9 cellular contexts compared by ENCODE assay signal in genomic region chr9:74498616-74499095, GRCh38. TPM values are rescaled to one million over a fixed set of nuclear protein-coding genes. Genes with fewer than 3 reads are reported as not detected.
A peak's percentile ranks its signal among the peaks of the same experiment; 100 is the strongest.
DNase-seq lines count a peak whose midpoint lies in the region; ATAC-seq and TF ChIP-seq lines count a peak whose summit lies in the region.
"Had no signal": no experiment of that assay in that cellular context is flagged by ENCODE, and none has a peak within 500 bp of the region (broad histone marks: within the 10 kb centered on the region; RNA-seq: fewer than 3 reads in every experiment).

No MANE protein-coding gene starts in this region.

- peaks cover 8 to 35% (median 19%) of the 10 kb centered on the region in 10 experiments; a peak in 17 of 20 replicates for H3K4me1 ChIP-seq in BLaER1 treated with 17β-estradiol and CSF1 and Interleukin-3, amounts not matched to agents 10 nM and 100 nM
- H3K4me1 ChIP-seq in NT2/D1 (ENCODE audit: insufficient read depth, insufficient read length), result peaks cover 8% of the 10 kb centered on the region
- H3K4me1 ChIP-seq in esophagus muscularis mucosa, result peaks cover 11 to 47% (median 40%) of the 10 kb centered on the region in 4 donors
- peaks cover 13% of the 10 kb centered on the region for H3K4me1 ChIP-seq in neuron (ENCODE audit: insufficient read depth, low read length)

- peak overlapping the region; percentile 96 for H2AFZ ChIP-seq in neuron (ENCODE audit: low read depth, low read length)

- peaks cover 0 to 5% (median 0%) of the 10 kb centered on the region in 11 experiments; a peak in 2 of 22 replicates for H3K27me3 ChIP-seq in BLaER1 treated with 17β-estradiol and CSF1 and Interleukin-3, amounts not matched to agents 10 nM and 100 nM
- H3K27me3 ChIP-seq in NT2/D1 (ENCODE audit: insufficient read depth, insufficient read length) (peaks cover 81% of the 10 kb centered on the region), esophagus muscularis mucosa (peaks cover 0 to 54% (median 20%) of the 10 kb centered on the region in 4 donors), neuron (ENCODE audit: insufficient read depth, low read length) (peaks cover 31% of the 10 kb centered on the region)

- peak overlapping the region; percentile 63 to 92 (median 87) for H3K4me3 ChIP-seq in BLaER1 treated with 17β-estradiol and CSF1 and Interleukin-3, amounts not matched to agents 10 nM and 100 nM
- peak overlapping the region; percentile 63 for H3K4me3 ChIP-seq in NT2/D1 (ENCODE audit: insufficient read length, low read depth)
- peak overlapping the region; percentile 54 to 66 (median 63) for H3K4me3 ChIP-seq in esophagus muscularis mucosa
- peak overlapping the region; percentile 55 for H3K4me3 ChIP-seq in neuron (ENCODE audit: low read length)

- no peak for TF ChIP-seq CTCF in esophagus muscularis mucosa (IDR thresholded peaks at IDR 0.05)

- intact Hi-C loops in esophagus muscularis mucosa (cut with DNase I), result no loop called here

- H3K9ac ChIP-seq in BLaER1 treated with 17β-estradiol and CSF1 and Interleukin-3, amounts not matched to agents 10 nM and 100 nM, result peak overlapping the region; percentile 64 to 94 (median 87)
- H3K9ac ChIP-seq in NT2/D1 (ENCODE audit: insufficient read length, low read depth), result peak overlapping the region; percentile 77

- DNase-seq in NT2/D1 (ENCODE audit: low read depth, low spot score) (no peak), esophagus muscularis mucosa (ENCODE audit: extremely low spot score) (no peak)
- DNase-seq in stimulated activated naive CD4-positive, alpha-beta T cell (lab: John Stamatoyannopoulos, UW), result no peak
- DNase-seq: NCI-H2081 treated with DMSO at 0.1 percent for 48 hours had no signal

- 1% methylated on average over 22 of the region's 34 CpGs for WGBS in esophagus muscularis mucosa

- TF ChIP-seq POLR2A in esophagus muscularis mucosa (IDR thresholded peaks at IDR 0.05; ENCODE audit: low read depth), result no peak

- peak overlapping the region; percentile 89 to 99 (median 94) for H3K4me2 ChIP-seq in BLaER1 treated with 17β-estradiol and CSF1 and Interleukin-3, amounts not matched to agents 10 nM and 100 nM

- H4K20me1 ChIP-seq in BLaER1 treated with 17β-estradiol and CSF1 and Interleukin-3, amounts not matched to agents 10 nM and 100 nM, result peaks cover 0 to 31% (median 0%) of the 10 kb centered on the region in 11 experiments; a peak in 7 of 22 replicates

- no peak for TF ChIP-seq EP300 in esophagus muscularis mucosa (IDR thresholded peaks at IDR 0.05)

- peak overlapping the region in 10 of 11 experiments; percentile 41 to 93 (median 88); a peak in 21 of 22 replicates for H3K27ac ChIP-seq in BLaER1 treated with 17β-estradiol and CSF1 and Interleukin-3, amounts not matched to agents 10 nM and 100 nM
- H3K27ac ChIP-seq in esophagus muscularis mucosa (replicated peaks in 1 of 4), result no peak overlapping the region

- no peaks in the 10 kb centered on the region for H3K9me3 ChIP-seq in BLaER1 treated with 17β-estradiol and CSF1 and Interleukin-3, amounts not matched to agents 10 nM and 100 nM (replicated peaks in 1 of 11)
- H3K9me3 ChIP-seq in NT2/D1 (ENCODE audit: insufficient read depth, low read length) (no peaks in the 10 kb centered on the region), esophagus muscularis mucosa (no peaks in the 10 kb centered on the region), neuron (ENCODE audit: low read length) (no peaks in the 10 kb centered on the region)

- ATAC-seq in GM21526 (IDR thresholded peaks at IDR 0.05; ENCODE audit: low FRiP score, unreplicated experiment) (no peak), HG02852 (IDR thresholded peaks at IDR 0.05; ENCODE audit: unreplicated experiment) (no peak), GM18502 (IDR thresholded peaks at IDR 0.05; ENCODE audit: poor library complexity, unreplicated experiment) (no peak)

- peaks cover 0 to 4% (median 0%) of the 10 kb centered on the region in 11 experiments; a peak in 2 of 22 replicates for H3K36me3 ChIP-seq in BLaER1 treated with 17β-estradiol and CSF1 and Interleukin-3, amounts not matched to agents 10 nM and 100 nM
- no peaks in the 10 kb centered on the region for H3K36me3 ChIP-seq in NT2/D1 (ENCODE audit: insufficient read depth, insufficient read length, low read length)
- H3K36me3 ChIP-seq in esophagus muscularis mucosa, result no peaks in the 10 kb centered on the region
- H3K36me3 ChIP-seq in neuron (ENCODE audit: insufficient read depth, low read length), result no peaks in the 10 kb centered on the region

RNA-seq across cellular contexts. Expression of gene RORB, which starts 1.5 kb away (rescaled TPM):
- under 1 TPM; under 0.01 to 0.66 (median 0.49) TPM for total RNA-seq in esophagus muscularis mucosa

Comparison
In these comparisons a context has a peak if more than half of its experiments do, and no peak if none do; other contexts are left out.
1. H3K27ac ChIP-seq: peak in BLaER1 treated with 17β-estradiol and CSF1 and Interleukin-3, amounts not matched to agents 10 nM and 100 nM (10 of 11); none in esophagus muscularis mucosa (0 of 4).
2. Peak in every context shown above with its lines, with median percentiles within 50 percentile points of each other: H3K4me3 ChIP-seq.